In the genomic region with DNA sequence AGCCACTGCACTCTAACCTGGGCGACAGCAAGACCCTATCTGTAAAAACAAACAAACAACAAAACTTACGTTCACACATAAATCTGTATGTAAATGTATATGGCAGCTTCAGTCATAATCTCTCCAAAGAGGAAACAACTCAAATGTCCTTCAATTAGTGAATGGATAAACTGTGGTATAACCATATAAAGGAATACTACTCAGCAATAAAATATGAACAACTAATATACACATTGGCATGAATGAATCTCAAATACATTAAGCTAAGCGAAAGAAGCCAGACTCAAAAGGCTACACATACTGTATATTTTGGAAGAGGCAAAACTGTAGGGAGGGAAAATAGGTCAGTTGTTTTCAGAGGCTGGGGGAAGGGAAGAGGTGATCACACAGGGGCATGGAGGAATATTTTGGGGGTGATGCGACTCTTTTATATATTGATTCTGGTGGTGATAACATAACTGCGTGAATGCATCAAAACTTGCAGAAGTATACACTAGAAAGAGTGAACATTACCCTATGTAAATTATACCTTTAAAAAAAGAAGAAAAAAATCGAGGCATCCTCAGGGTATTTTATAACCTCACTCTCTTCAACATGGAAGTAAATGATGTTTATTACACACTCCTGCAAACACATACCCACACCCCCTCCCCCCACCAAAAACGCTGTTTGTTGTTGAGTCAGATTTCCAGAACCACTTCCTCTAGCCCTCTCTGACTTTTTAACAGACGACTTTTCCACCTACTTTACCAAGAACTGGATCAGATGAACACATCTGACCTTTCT, we compare ENCODE assay signal across 7 cellular contexts. TPM values are rescaled to one million over a fixed set of nuclear protein-coding genes. Genes with fewer than 3 reads are reported as not detected.
DNase-seq lines count a peak whose midpoint lies in the region; ATAC-seq, FAIRE-seq and TF ChIP-seq lines count a peak whose summit lies in the region.

No MANE protein-coding gene starts in this region.

- ATAC-seq in RWPE2 (ENCODE audit: low read depth) (peak; percentile 64), HG03571 (IDR thresholded peaks at IDR 0.05; ENCODE audit: unreplicated experiment) (no peak)

- TF ChIP-seq POLR2A in thyroid gland (IDR thresholded peaks at IDR 0.05), result no peak

- H3K4me1 Mint-ChIP-seq in astrocyte (ENCODE audit: low read depth, unreplicated experiment), result peaks cover 26% of the 10 kb centered on the region

- H3K4me1 ChIP-seq in RWPE2 (ENCODE audit: insufficient read depth, poor library complexity, severe bottlenecking) (peaks cover 37% of the 10 kb centered on the region), astrocyte (ENCODE audit: insufficient read depth, low read length) (peaks cover 24% of the 10 kb centered on the region), thyroid gland (no peaks in the 10 kb centered on the region)

- no peak for FAIRE-seq in astrocyte (lab: Jason Lieb, UNC)

- TF ChIP-seq CTCF in HFF-Myc (IDR thresholded peaks at IDR 0.05; ENCODE audit: low read depth, low read length, missing control alignments) (no peak), RWPE2 (IDR thresholded peaks at IDR 0.05; ENCODE audit: poor library complexity, severe bottlenecking) (no peak), astrocyte (IDR thresholded peaks at IDR 0.05; ENCODE audit: insufficient read depth, low read depth, low read length) (no peak), thyroid gland (IDR thresholded peaks at IDR 0.05) (no peak)

- no peaks in the 10 kb centered on the region for H3K36me3 ChIP-seq in RWPE2 (ENCODE audit: low read depth)
- H3K36me3 ChIP-seq in astrocyte (ENCODE audit: insufficient read depth, low read length), result no peaks in the 10 kb centered on the region
- no peaks in the 10 kb centered on the region for H3K36me3 ChIP-seq in thyroid gland

- H3K9me3 ChIP-seq in RWPE2 (ENCODE audit: severe bottlenecking), result peaks cover 5% of the 10 kb centered on the region
- H3K9me3 ChIP-seq in astrocyte (ENCODE audit: insufficient read depth, low read depth, low read length), result no peaks in the 10 kb centered on the region
- H3K9me3 ChIP-seq in thyroid gland, result no peaks in the 10 kb centered on the region

- no peaks in the 10 kb centered on the region for H3K9me3 Mint-ChIP-seq in astrocyte (ENCODE audit: unreplicated experiment)

- peak; percentile 54 for DNase-seq in HFF-Myc (ENCODE audit: extremely low read depth, low read depth)
- DNase-seq in RWPE2 (ENCODE audit: low spot score), result peak; percentile 66
- peak; percentile 75 for DNase-seq in astrocyte (ENCODE audit: low read depth)
- peak; percentile 54 for DNase-seq in stimulated activated CD4-positive, alpha-beta T cell treated with anti-CD3 and anti-CD28 coated beads, Interleukin-4, amount 100 ng/mL, for 24 hours
- DNase-seq in inferior parietal cortex (ENCODE audit: extremely low spot score), result no peak
- DNase-seq in thyroid gland, result no peak

- no peak overlapping the region for H3K27ac Mint-ChIP-seq in astrocyte (ENCODE audit: unreplicated experiment)

- H3K36me3 Mint-ChIP-seq in astrocyte (ENCODE audit: low read depth, unreplicated experiment), result no peaks in the 10 kb centered on the region

- H3K79me2 ChIP-seq in astrocyte (ENCODE audit: insufficient read depth, low read length), result no peaks in the 10 kb centered on the region

- H3K4me3 ChIP-seq in HFF-Myc (replicated peaks; ENCODE audit: low read depth, low read length) (no peak overlapping the region), RWPE2 (ENCODE audit: severe bottlenecking) (no peak overlapping the region), astrocyte (ENCODE audit: insufficient read depth, low read depth, low read length) (no peak overlapping the region), thyroid gland (replicated peaks in 1 of 3) (no peak overlapping the region)

- intact Hi-C loops in thyroid gland (cut with DNase I), result no loop called here

- peak overlapping the region; percentile 16 for H3K4me2 ChIP-seq in astrocyte (ENCODE audit: low read length)

- H3K27ac ChIP-seq in RWPE2 (ENCODE audit: poor library complexity, severe bottlenecking), result peak overlapping the region; percentile 79
- H3K27ac ChIP-seq in astrocyte (ENCODE audit: low read depth, low read length), result no peak overlapping the region
- H3K27ac ChIP-seq in thyroid gland, result no peak overlapping the region

- no peak overlapping the region for H3K9ac ChIP-seq in astrocyte (ENCODE audit: low read length)

- H3K27me3 ChIP-seq in RWPE2 (ENCODE audit: insufficient read depth, poor library complexity, severe bottlenecking) (no peaks in the 10 kb centered on the region), astrocyte (ENCODE audit: insufficient read depth, low read length) (no peaks in the 10 kb centered on the region), thyroid gland (no peaks in the 10 kb centered on the region)

- H2AFZ ChIP-seq in astrocyte (ENCODE audit: low read depth, low read length), result no peak overlapping the region

- 41 to 71% methylated on average over 8 of the region's 8 CpGs for WGBS in thyroid gland, 2 donors

- H3K4me3 Mint-ChIP-seq in astrocyte (ENCODE audit: unreplicated experiment), result no peak overlapping the region

- H4K20me1 ChIP-seq in astrocyte (ENCODE audit: insufficient read depth, low read length), result no peaks in the 10 kb centered on the region

- H3K27me3 Mint-ChIP-seq in astrocyte (ENCODE audit: low read depth, unreplicated experiment), result no peaks in the 10 kb centered on the region

RNA-seq across cellular contexts. Expression of gene SMOX, which starts 18.0 kb away (rescaled TPM):
- total RNA-seq in astrocyte (32.0 and 37.1 TPM in 2 replicates), thyroid gland (1 to 10 TPM; 4.0 to 7.3 (median 5.4) TPM)

Comparison
In these comparisons a context has a peak if more than half of its experiments do, and no peak if none do; other contexts are left out.
1. DNase-seq: peak in HFF-Myc (single experiment), RWPE2 (single experiment), astrocyte (single experiment) and stimulated activated CD4-positive, alpha-beta T cell treated with anti-CD3 and anti-CD28 coated beads, Interleukin-4, amount 100 ng/mL, for 24 hours (single experiment); none in inferior parietal cortex (single experiment) and thyroid gland (0 of 2).